In genomic region chr6:98470821-98471220, GRCh38 we compare ENCODE assay signal across 13 cellular contexts.
DNase-seq lines count a peak whose midpoint lies in the region; ATAC-seq and TF ChIP-seq lines count a peak whose summit lies in the region.
"Had no signal": no experiment of that assay in that cellular context is flagged by ENCODE, and none has a peak within 500 bp of the region (broad histone marks: within the 10 kb centered on the region; RNA-seq: fewer than 3 reads in every experiment).

No MANE protein-coding gene starts in this region.

- H3K4me1 Mint-ChIP-seq in GM23338, result no peaks in the 10 kb centered on the region
- H3K4me1 Mint-ChIP-seq in WTC11, result no peaks in the 10 kb centered on the region
- H3K4me1 Mint-ChIP-seq: B cell, H9 had no signal

- TF ChIP-seq CTCF in GM23338 (conservative IDR thresholded peaks at IDR 0.05; ENCODE audit: low read depth in 2 of 2) (no peak), WTC11 (IDR thresholded peaks at IDR 0.05) (no peak)

- H3K9me2 ChIP-seq in GM23338 (ENCODE audit: insufficient read depth), result no peaks in the 10 kb centered on the region; the same call in 1 of the 2 replicates

- H4K20me1 ChIP-seq in GM23338 (replicated peaks; ENCODE audit: insufficient read depth), result no peaks in the 10 kb centered on the region
- H4K20me1 ChIP-seq: BLaER1 treated with 17β-estradiol and CSF1 and Interleukin-3, amounts not matched to agents 10 nM and 100 nM had no signal

- intact Hi-C loops in left ventricle myocardium superior (cut with micrococcal nuclease), result no loop called here

- H3K36me3 Mint-ChIP-seq in GM23338 (ENCODE audit: low read depth) (no peaks in the 10 kb centered on the region), WTC11 (no peaks in the 10 kb centered on the region)
- H3K36me3 Mint-ChIP-seq: CD8-positive, alpha-beta T cell had no signal

- no peaks in the 10 kb centered on the region for H3K4me1 ChIP-seq in GM23338 (ENCODE audit: insufficient read depth)
- H3K4me1 ChIP-seq: BLaER1 treated with 17β-estradiol and CSF1 and Interleukin-3, amounts not matched to agents 10 nM and 100 nM had no signal

- H3K27me3 Mint-ChIP-seq in GM23338 (ENCODE audit: insufficient read depth, low read depth, poor library complexity), result no peaks in the 10 kb centered on the region
- H3K27me3 Mint-ChIP-seq in WTC11 (ENCODE audit: low read depth), result peaks cover 3% of the 10 kb centered on the region

- H3F3A ChIP-seq in GM23338 (replicated peaks; ENCODE audit: low read depth), result no peaks in the 10 kb centered on the region

- H3K4me3 Mint-ChIP-seq in GM23338 (no peak overlapping the region), WTC11 (no peak overlapping the region)
- H3K4me3 Mint-ChIP-seq: B cell; CD8-positive, alpha-beta T cell; H9 had no signal

- no peak for ATAC-seq in GM23338
- ATAC-seq in WTC11, result peak; percentile 26; the same call in 1 of the 2 replicates
- ATAC-seq in left ventricle myocardium superior, result no peak
- ATAC-seq in HG03196 (IDR thresholded peaks at IDR 0.05; ENCODE audit: unreplicated experiment), result no peak
- ATAC-seq: CD8-positive, alpha-beta T cell; GM12878 had no signal

- H3K4me3 ChIP-seq in GM23338, result no peak overlapping the region
- H3K4me3 ChIP-seq: BLaER1 treated with 17β-estradiol and CSF1 and Interleukin-3, amounts not matched to agents 10 nM and 100 nM; GM12878 had no signal

- H3K36me3 ChIP-seq in GM23338 (ENCODE audit: insufficient read depth), result no peaks in the 10 kb centered on the region
- H3K36me3 ChIP-seq: BLaER1 treated with 17β-estradiol and CSF1 and Interleukin-3, amounts not matched to agents 10 nM and 100 nM had no signal

- H3K9me3 Mint-ChIP-seq in GM23338, result no peaks in the 10 kb centered on the region
- peaks cover 6% of the 10 kb centered on the region for H3K9me3 Mint-ChIP-seq in WTC11
- H3K9me3 Mint-ChIP-seq: H9 had no signal

- DNase-seq in GM23338 (ENCODE audit: low spot score), result no peak
- DNase-seq in WTC11 (ENCODE audit: low spot score), result no peak
- DNase-seq in left kidney (ENCODE audit: low read depth, low spot score), result peak; percentile 4
- no peak for DNase-seq in left ventricle myocardium superior
- DNase-seq in inferior parietal cortex (ENCODE audit: extremely low spot score), result no peak
- DNase-seq: Calu3; CD8-positive, alpha-beta T cell; DMS79 treated with DMSO at 0.1 percent for 48 hours; H9 had no signal

- CTCF ChIA-PET in WTC11 (lab: Charles Lee), result no interaction called here

- H3K27me3 ChIP-seq in GM23338 (ENCODE audit: insufficient read depth), result no peaks in the 10 kb centered on the region
- H3K27me3 ChIP-seq: BLaER1 treated with 17β-estradiol and CSF1 and Interleukin-3, amounts not matched to agents 10 nM and 100 nM had no signal

- H3K4me2 ChIP-seq in GM23338, result no peak overlapping the region
- H3K4me2 ChIP-seq: BLaER1 treated with 17β-estradiol and CSF1 and Interleukin-3, amounts not matched to agents 10 nM and 100 nM had no signal

- H3K79me2 ChIP-seq in GM23338 (replicated peaks; ENCODE audit: insufficient read depth), result no peaks in the 10 kb centered on the region

- no peak overlapping the region for H2AFZ ChIP-seq in GM23338

- POLR2A ChIA-PET in WTC11 (lab: Charles Lee), result no interaction called here

- H3K27ac ChIP-seq in GM23338 (ENCODE audit: low read depth), result no peak overlapping the region
- H3K27ac ChIP-seq: BLaER1 treated with 17β-estradiol and CSF1 and Interleukin-3, amounts not matched to agents 10 nM and 100 nM had no signal

- H3K27ac Mint-ChIP-seq in GM23338, result no peak overlapping the region
- H3K27ac Mint-ChIP-seq in WTC11, result no peak overlapping the region
- H3K27ac Mint-ChIP-seq: B cell; CD8-positive, alpha-beta T cell; H9 had no signal

TF ChIP-seq in GM23338, 12 proteins besides CTCF, POLR2A, EP300 and RAD21:
- peak; percentile 66 for TF ChIP-seq REST (IDR thresholded peaks at IDR 0.05; ENCODE audit: unreplicated experiment)
- no peak for TF ChIP-seq ZNF331 (CRISPR knock-in tag; IDR thresholded peaks at IDR 0.05; ENCODE audit: low read depth)

TF ChIP-seq in WTC11, 78 proteins besides CTCF, POLR2A, EP300 and RAD21:
- TF ChIP-seq SMAD3 (CRISPR knock-in tag; IDR thresholded peaks at IDR 0.05; ENCODE audit: borderline replicate concordance), result no peak
- TF ChIP-seq FOXK1 (CRISPR knock-in tag; IDR thresholded peaks at IDR 0.05), result no peak
- TF ChIP-seq ZNF512 (CRISPR knock-in tag; IDR thresholded peaks at IDR 0.05; ENCODE audit: borderline replicate concordance), result no peak
- no peak for TF ChIP-seq ETV6 (CRISPR knock-in tag; IDR thresholded peaks at IDR 0.05)
- no peak for TF ChIP-seq MAX (CRISPR knock-in tag; IDR thresholded peaks at IDR 0.05)
- TF ChIP-seq ZBTB21 (CRISPR knock-in tag; IDR thresholded peaks at IDR 0.05; ENCODE audit: borderline replicate concordance), result no peak
- no peak for TF ChIP-seq SMAD4 (CRISPR knock-in tag; IDR thresholded peaks at IDR 0.05)
- TF ChIP-seq CREM (CRISPR knock-in tag; IDR thresholded peaks at IDR 0.05), result no peak
- TF ChIP-seq NFE2L1 (CRISPR knock-in tag; IDR thresholded peaks at IDR 0.05), result no peak
- no peak for TF ChIP-seq ZNF138 (CRISPR knock-in tag; conservative IDR thresholded peaks at IDR 0.05)
- no peak for TF ChIP-seq TCF7 (CRISPR knock-in tag; IDR thresholded peaks at IDR 0.05; ENCODE audit: low read depth)
- TF ChIP-seq HMGA2 (CRISPR knock-in tag; IDR thresholded peaks at IDR 0.05), result no peak
